ENCODE assay signal across 1 cellular context in genomic region chr19:16159655-16160054, GRCh38.
A peak's percentile ranks its signal among the peaks of the same experiment; 100 is the strongest.
TF ChIP-seq lines count a peak whose summit lies in the region.

No MANE protein-coding gene starts in this region.

TF ChIP-seq in K562, 482 proteins besides CTCF, POLR2A, EP300 and RAD21:
- no peak for TF ChIP-seq RBM22 (IDR thresholded peaks at IDR 0.05; ENCODE audit: low read depth, low read length, poor library complexity, severe bottlenecking)
- TF ChIP-seq RBM25 (IDR thresholded peaks at IDR 0.05; ENCODE audit: low read depth, low read length, severe bottlenecking) = peak; percentile 63
- TF ChIP-seq ZFP36 (IDR thresholded peaks at IDR 0.05; ENCODE audit: low read depth, low read length, partially characterized antibody) = peak; percentile 9
- TF ChIP-seq ARID4B (CRISPR knock-in tag; IDR thresholded peaks at IDR 0.05) = no peak
